In the genomic region with DNA sequence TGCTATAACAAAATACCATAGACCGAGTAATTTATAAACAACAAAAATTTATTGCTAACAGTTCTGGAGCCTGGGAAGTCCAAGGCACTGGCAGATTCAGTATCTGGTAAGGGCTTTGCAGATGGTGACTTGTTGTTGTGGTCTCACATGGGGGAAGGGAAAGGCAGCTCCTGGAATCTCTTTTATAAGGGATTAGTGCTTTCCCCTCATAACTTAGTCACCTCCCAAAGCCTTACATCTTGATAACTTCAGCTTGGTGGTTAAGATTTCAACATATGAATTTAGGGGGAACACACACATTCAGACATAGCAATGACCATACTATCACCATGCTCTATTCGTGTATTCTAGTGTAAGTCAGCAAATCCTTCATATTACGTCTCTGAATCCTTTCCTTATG, we compare ENCODE assay signal across 16 cellular contexts.
"Had no signal": no experiment of that assay in that cellular context is flagged by ENCODE, and none has a peak within 500 bp of the region (broad histone marks: within the 10 kb centered on the region; RNA-seq: fewer than 3 reads in every experiment).

No MANE protein-coding gene starts in this region.

- DNase-seq: effector memory CD4-positive, alpha-beta T cell; foreskin keratinocyte; immature natural killer cell; kidney; left cardiac atrium; left ventricle myocardium superior; naive B cell; occipital lobe; pancreas; right cardiac atrium; stimulated activated CD4-positive, alpha-beta T cell treated with anti-CD3 and anti-CD28 coated beads, Interleukin-2, amount 100 ng/mL, for 48 hours; stimulated activated naive CD4-positive, alpha-beta T cell treated with Interleukin-2 at 50 U/mL for 16 hours had no signal

- H3K4me3 ChIP-seq: esophagus muscularis mucosa, lung, pancreas, smooth muscle cell had no signal

- H3K4me1 ChIP-seq: foreskin keratinocyte, pancreas had no signal

- H3K27ac ChIP-seq: esophagus muscularis mucosa, foreskin keratinocyte, pancreas had no signal

- H3K9me3 ChIP-seq: pancreas had no signal

- H3K27me3 ChIP-seq: esophagus muscularis mucosa, foreskin keratinocyte, pancreas had no signal

- FAIRE-seq: endometrium, kidney, pancreas had no signal

- H3K36me3 ChIP-seq: esophagus muscularis mucosa, pancreas had no signal
